In the genomic region with DNA sequence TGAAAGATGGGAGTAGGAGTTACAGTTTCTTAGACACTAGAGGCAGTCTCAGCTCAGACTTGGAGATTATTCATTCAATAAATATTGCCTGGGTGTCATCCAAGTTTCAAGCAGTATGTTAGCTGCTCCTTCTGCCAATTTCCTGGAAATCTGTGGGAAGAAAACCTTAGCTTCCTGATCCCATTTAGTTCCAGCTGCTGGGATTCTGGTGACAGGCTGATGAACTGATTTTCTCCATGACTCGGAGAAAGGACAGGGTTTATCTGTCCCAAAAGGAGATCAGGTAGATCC, we compare ENCODE assay signal across 14 cellular contexts.
DNase-seq lines count a peak whose midpoint lies in the region; ATAC-seq, FAIRE-seq and TF ChIP-seq lines count a peak whose summit lies in the region.
"Had no signal": no experiment of that assay in that cellular context is flagged by ENCODE, and none has a peak within 500 bp of the region (broad histone marks: within the 10 kb centered on the region; RNA-seq: fewer than 3 reads in every experiment).

No MANE protein-coding gene starts in this region.

- no peak overlapping the region for H3K4me3 Mint-ChIP-seq in astrocyte (ENCODE audit: unreplicated experiment)

- no peaks in the 10 kb centered on the region for H3K9me3 Mint-ChIP-seq in astrocyte (ENCODE audit: unreplicated experiment)

- no peak for TF ChIP-seq POLR2A in H54 (IDR thresholded peaks at IDR 0.05; ENCODE audit: low read depth, low read length)

- H4K20me1 ChIP-seq in astrocyte (ENCODE audit: insufficient read depth, low read length) = peaks cover 19% of the 10 kb centered on the region

- no peaks in the 10 kb centered on the region for H3K9me3 ChIP-seq in astrocyte (ENCODE audit: insufficient read depth, low read depth, low read length)
- H3K9me3 ChIP-seq: lower lobe of right lung, spleen had no signal

- H3K27ac Mint-ChIP-seq in astrocyte (ENCODE audit: unreplicated experiment) = no peak overlapping the region

- peaks cover 27% of the 10 kb centered on the region for H3K36me3 ChIP-seq in astrocyte (ENCODE audit: insufficient read depth, low read length)

- TF ChIP-seq CTCF in astrocyte (IDR thresholded peaks at IDR 0.05; ENCODE audit: insufficient read depth, low read depth, low read length) = no peak

- peak; percentile 21 for DNase-seq in A172 (ENCODE audit: low spot score)
- peak; percentile 35 for DNase-seq in H54 (ENCODE audit: insufficient read length, low spot score)
- peak; percentile 67 for DNase-seq in astrocyte (ENCODE audit: low read depth)
- DNase-seq in fibroblast of the conjunctiva (ENCODE audit: low read depth) = peak; percentile 41
- DNase-seq in COR-L47 (lab: John Stamatoyannopoulos, UW) = no peak
- DNase-seq in OCI-M1 (lab: John Stamatoyannopoulos, UW) = no peak
- DNase-seq in amygdala (lab: John Stamatoyannopoulos, UW) = no peak
- DNase-seq: 8988T, DMS 273 treated with DMSO at 0.1 percent for 48 hours, lower lobe of right lung, NCI-H187 treated with DMSO at 0.1 percent for 48 hours, SIG-M5, spleen had no signal

- FAIRE-seq in H54 (lab: Jason Lieb, UNC) (no peak), astrocyte (lab: Jason Lieb, UNC) (no peak)

- H3K36me3 Mint-ChIP-seq in astrocyte (ENCODE audit: low read depth, unreplicated experiment) = peaks cover 11% of the 10 kb centered on the region

- H3K4me3 ChIP-seq in astrocyte (ENCODE audit: insufficient read depth, low read depth, low read length) = no peak overlapping the region
- H3K4me3 ChIP-seq: lower lobe of right lung, spleen had no signal

- no peaks in the 10 kb centered on the region for H3K79me2 ChIP-seq in astrocyte (ENCODE audit: insufficient read depth, low read length)

- H2AFZ ChIP-seq in astrocyte (ENCODE audit: low read depth, low read length) = no peak overlapping the region

- H3K27ac ChIP-seq in astrocyte (ENCODE audit: low read depth, low read length) = no peak overlapping the region
- H3K27ac ChIP-seq: lower lobe of right lung, spleen had no signal

- H3K9ac ChIP-seq in astrocyte (ENCODE audit: low read length) = peak overlapping the region; percentile 59

- H3K4me1 Mint-ChIP-seq in astrocyte (ENCODE audit: low read depth, unreplicated experiment) = no peaks in the 10 kb centered on the region

- ATAC-seq in HG03045 (IDR thresholded peaks at IDR 0.05; ENCODE audit: unreplicated experiment) = no peak

- H3K4me1 ChIP-seq in astrocyte (ENCODE audit: insufficient read depth, low read length) = no peaks in the 10 kb centered on the region
- H3K4me1 ChIP-seq: lower lobe of right lung had no signal

- H3K27me3 Mint-ChIP-seq in astrocyte (ENCODE audit: low read depth, unreplicated experiment) = no peaks in the 10 kb centered on the region

- H3K4me2 ChIP-seq in astrocyte (ENCODE audit: low read length) = no peak overlapping the region

- no peaks in the 10 kb centered on the region for H3K27me3 ChIP-seq in astrocyte (ENCODE audit: insufficient read depth, low read length)
- H3K27me3 ChIP-seq: spleen had no signal

Comparison
In these comparisons a context has a peak if more than half of its experiments do, and no peak if none do; other contexts are left out.
1. DNase-seq: peak in A172 (single experiment), H54 (single experiment), astrocyte (single experiment) and fibroblast of the conjunctiva (single experiment); none in COR-L47 (single experiment), OCI-M1 (single experiment) and amygdala (0 of 56).